21 cellular contexts compared by ENCODE assay signal in the genomic region with DNA sequence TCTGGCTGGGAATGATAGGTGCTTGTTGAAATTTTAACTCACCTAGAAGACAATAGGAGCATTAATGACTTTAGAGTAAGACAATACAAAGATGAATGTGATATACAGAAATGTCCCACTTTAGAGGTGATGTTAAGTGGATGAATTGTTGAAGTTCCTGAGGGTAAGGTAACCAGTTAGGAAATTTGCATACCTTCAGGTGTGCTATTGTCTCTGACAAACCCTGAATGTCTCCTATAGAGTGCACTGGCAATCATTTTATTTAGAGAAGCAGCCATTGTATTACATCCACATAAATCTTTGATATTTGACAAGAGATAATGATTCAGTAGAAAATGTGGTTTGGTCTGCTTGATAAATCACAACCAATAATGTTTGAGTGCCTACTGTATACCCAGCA.
"Had no signal": no experiment of that assay in that cellular context is flagged by ENCODE, and none has a peak within 500 bp of the region (broad histone marks: within the 10 kb centered on the region; RNA-seq: fewer than 3 reads in every experiment).

No MANE protein-coding gene starts in this region.

- H3K4me3 ChIP-seq: MG63 had no signal

- ATAC-seq: HepG2 had no signal

- H3K27me3 ChIP-seq: MG63 had no signal

- H3K36me3 ChIP-seq: MG63 had no signal

- H3K9me3 ChIP-seq: MG63 had no signal

- DNase-seq: IMR-90, Karpas-422, KG1, MG63, NCI-H1092, NCI-H1105 treated with DMSO at 0.1 percent for 48 hours, NCI-H1417 treated with DMSO at 0.1 percent for 48 hours, NCI-H146, NCI-H1694 treated with DMSO at 0.1 percent for 48 hours, NCI-H2029, NCI-H2081 treated with DMSO at 0.1 percent for 48 hours, NCI-H2171, NCI-H226, NCI-H446, NCI-H510A, NCI-H524 treated with DMSO at 0.1 percent for 48 hours, NCI-H69, NCI-H774, Right ventricle myocardium superior, RPMI8226 had no signal
